In genomic region chr4:103982454-103982853, GRCh38 we compare ENCODE assay signal across 28 cellular contexts.
"Had no signal": no experiment of that assay in that cellular context is flagged by ENCODE, and none has a peak within 500 bp of the region (broad histone marks: within the 10 kb centered on the region; RNA-seq: fewer than 3 reads in every experiment).

No MANE protein-coding gene starts in this region.

- H3K4me2 ChIP-seq: neural progenitor cell, smooth muscle cell had no signal

- ATAC-seq: natural killer cell; psoas muscle; right cardiac atrium; sciatic nerve; stimulated activated memory B cell treated with anti-CD40 and anti-IgM and Interleukin-4, amounts not matched to agents 10 μg/mL and 1 μg/mL and 100 μg/mL, for 72 hours; stimulated activated naive CD8-positive, alpha-beta T cell treated with anti-CD3 and anti-CD28 coated beads, Interleukin-15, amount 100 ng/mL, for 72 hours; stimulated activated naive CD8-positive, alpha-beta T cell treated with anti-CD3 and anti-CD28 coated beads, Interleukin-15, Interleukin-2, amounts not matched to agents 100 U/mL and 50 U/mL, for 24 hours; upper lobe of right lung had no signal

- H3K4me1 ChIP-seq: neural progenitor cell, parathyroid adenoma, psoas muscle, spleen, suprapubic skin, testis, tibial artery, transverse colon, upper lobe of right lung, uterus had no signal

- H3K9ac ChIP-seq: neural progenitor cell, parathyroid adenoma had no signal

- DNase-seq: natural killer cell; occipital lobe; ovary; posterior cingulate gyrus; psoas muscle; right cardiac atrium; spleen; stimulated activated CD4-positive, alpha-beta T cell treated with anti-CD3 and anti-CD28 coated beads, Interleukin-12 subunit alpha, Interleukin-12 subunit beta, amount 100 ng/mL, for 4 hours; stimulated activated CD4-positive, alpha-beta T cell treated with anti-CD3 and anti-CD28 coated beads, Interleukin-1b, Interleukin-23, amount 100 ng/mL, for 48 hours; stimulated activated CD4-positive, alpha-beta T cell treated with anti-CD3 and anti-CD28 coated beads, Interleukin-4, amount 100 ng/mL, for 1 hour; stimulated activated CD4-positive, alpha-beta T cell treated with anti-CD3 and anti-CD28 coated beads, Interleukin-4, amount 100 ng/mL, for 4 hours; stimulated activated CD8-positive, alpha-beta memory T cell treated with anti-CD3 and anti-CD28 coated beads, Interleukin-4, amount 100 ng/mL, for 48 hours; stimulated activated naive CD4-positive, alpha-beta T cell; stimulated activated naive CD8-positive, alpha-beta T cell treated with anti-CD3 and anti-CD28 coated beads, Interleukin-15, amount 100 ng/mL, for 72 hours; stimulated activated naive CD8-positive, alpha-beta T cell treated with anti-CD3 and anti-CD28 coated beads, Interleukin-15, Interleukin-2, amounts not matched to agents 100 U/mL and 50 U/mL, for 24 hours; substantia nigra; testis; tibial artery; transverse colon; upper lobe of right lung; uterus had no signal

- H3K9me3 ChIP-seq: ovary, psoas muscle, testis, tibial artery, transverse colon, upper lobe of right lung, uterus had no signal

- H3K79me2 ChIP-seq: parathyroid adenoma had no signal

- H3K4me3 ChIP-seq: neural progenitor cell, ovary, psoas muscle, skin epidermis, smooth muscle cell, spleen, suprapubic skin, testis, tibial artery, transverse colon, upper lobe of right lung, uterus had no signal

- H2AFZ ChIP-seq: neural progenitor cell, parathyroid adenoma had no signal

- H3K27me3 ChIP-seq: neural progenitor cell, ovary, spleen, suprapubic skin, testis, tibial artery, transverse colon, upper lobe of right lung, uterus had no signal

- H3K36me3 ChIP-seq: neural progenitor cell, ovary, spleen, suprapubic skin, tibial artery, transverse colon, upper lobe of right lung, uterus had no signal

- H3K27ac ChIP-seq: neural progenitor cell, ovary, parathyroid adenoma, psoas muscle, skin epidermis, spleen, suprapubic skin, testis, tibial artery, transverse colon, upper lobe of right lung, uterus had no signal
